15 cellular contexts compared by ENCODE assay signal in the genomic region with DNA sequence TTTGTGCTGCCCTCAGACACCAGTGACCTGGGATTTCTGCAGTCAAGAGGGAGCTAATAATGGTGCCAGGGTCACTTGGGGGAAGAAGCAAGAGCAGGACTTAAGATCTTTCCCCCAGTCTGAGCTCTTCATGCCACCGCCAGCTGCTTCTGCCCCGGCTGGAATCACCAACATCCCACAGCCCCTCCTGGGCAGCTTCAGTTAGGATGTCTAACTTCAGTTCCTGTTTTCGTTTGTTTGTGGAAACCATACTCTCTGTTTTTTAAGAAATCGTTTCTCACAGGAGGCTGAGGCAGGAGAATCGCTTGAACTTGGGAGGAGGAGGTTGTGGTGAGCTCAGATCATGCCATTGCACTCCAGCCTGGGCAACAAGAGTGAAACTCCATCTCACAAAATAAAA.
"Had no signal": no experiment of that assay in that cellular context is flagged by ENCODE, and none has a peak within 500 bp of the region (broad histone marks: within the 10 kb centered on the region; RNA-seq: fewer than 3 reads in every experiment).

No MANE protein-coding gene starts in this region.

- H3K9me3 Mint-ChIP-seq: natural killer cell treated with Interleukin-12 subunit alpha and Interleukin-12 subunit beta and Interleukin-15 and Interleukin-18, amount 100 ng/mL, for 72 hours; stimulated activated naive CD8-positive, alpha-beta T cell treated with anti-CD3 and anti-CD28 coated beads, Interleukin-15, Interleukin-2, amounts not matched to agents 100 ng/mL and 50 ng/mL, for 24 hours had no signal

- DNase-seq: activated CD4-positive, alpha-beta memory T cell treated with anti-CD3 and anti-CD28 coated beads for 36 hours; activated CD4-positive, alpha-beta T cell treated with anti-CD3 and anti-CD28 coated beads for 48 hours; activated naive CD4-positive, alpha-beta T cell treated with Interleukin-2 at 50 U/mL for 16 hours; activated naive CD8-positive, alpha-beta T cell treated with anti-CD3 and anti-CD28 coated beads for 36 hours; activated T-cell treated with anti-CD3 and anti-CD28 coated beads, Interleukin-2, amount 50 U/mL, for 48 hours; central memory CD4-positive, alpha-beta T cell; hippocampal formation; kidney glomerular epithelial cell; left ventricle myocardium inferior; midbrain; ovary; stimulated activated CD4-positive, alpha-beta T cell treated with anti-CD3 and anti-CD28 coated beads, Interleukin-2, amount 100 ng/mL, for 48 hours; tibial artery had no signal

- H3K27ac Mint-ChIP-seq: activated CD4-positive, alpha-beta memory T cell treated with anti-CD3 and anti-CD28 coated beads for 36 hours; activated naive CD8-positive, alpha-beta T cell treated with anti-CD3 and anti-CD28 coated beads for 36 hours; natural killer cell treated with Interleukin-12 subunit alpha and Interleukin-12 subunit beta and Interleukin-15 and Interleukin-18, amount 100 ng/mL, for 72 hours; stimulated activated naive CD8-positive, alpha-beta T cell treated with anti-CD3 and anti-CD28 coated beads, Interleukin-15, Interleukin-2, amounts not matched to agents 100 ng/mL and 50 ng/mL, for 24 hours had no signal

- ATAC-seq: natural killer cell treated with Interleukin-12 subunit alpha and Interleukin-12 subunit beta and Interleukin-15 and Interleukin-18, amount 100 ng/mL, for 72 hours had no signal

- H3K4me3 Mint-ChIP-seq: activated CD4-positive, alpha-beta memory T cell treated with anti-CD3 and anti-CD28 coated beads for 36 hours; activated naive CD8-positive, alpha-beta T cell treated with anti-CD3 and anti-CD28 coated beads for 36 hours; natural killer cell treated with Interleukin-12 subunit alpha and Interleukin-12 subunit beta and Interleukin-15 and Interleukin-18, amount 100 ng/mL, for 72 hours; stimulated activated naive CD8-positive, alpha-beta T cell treated with anti-CD3 and anti-CD28 coated beads, Interleukin-15, Interleukin-2, amounts not matched to agents 100 ng/mL and 50 ng/mL, for 24 hours had no signal

- H3K36me3 Mint-ChIP-seq: activated CD4-positive, alpha-beta memory T cell treated with anti-CD3 and anti-CD28 coated beads for 36 hours; activated naive CD8-positive, alpha-beta T cell treated with anti-CD3 and anti-CD28 coated beads for 36 hours; natural killer cell treated with Interleukin-12 subunit alpha and Interleukin-12 subunit beta and Interleukin-15 and Interleukin-18, amount 100 ng/mL, for 72 hours had no signal
